35 cellular contexts compared by ENCODE assay signal in the genomic region with DNA sequence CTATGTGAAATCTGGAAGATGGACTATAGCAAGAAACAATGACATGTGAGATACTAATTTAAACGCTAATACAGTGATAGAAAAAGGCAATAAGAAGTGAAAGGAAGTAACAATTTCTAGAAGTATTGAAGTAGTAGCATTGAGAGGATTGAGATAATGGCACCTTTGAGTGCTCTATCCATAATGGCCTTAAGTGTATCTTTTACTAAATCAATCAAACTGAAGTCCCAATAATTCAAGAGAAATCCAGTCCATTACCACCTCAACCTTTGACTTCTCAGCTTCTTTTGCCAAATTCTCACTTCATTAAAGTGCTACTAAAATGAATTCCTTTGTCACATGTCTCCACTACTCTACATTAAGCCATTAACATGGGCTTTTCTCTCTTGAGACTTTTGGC.
DNase-seq lines count a peak whose midpoint lies in the region; ATAC-seq, FAIRE-seq and TF ChIP-seq lines count a peak whose summit lies in the region.
"Had no signal": no experiment of that assay in that cellular context is flagged by ENCODE, and none has a peak within 500 bp of the region (broad histone marks: within the 10 kb centered on the region; RNA-seq: fewer than 3 reads in every experiment).

No MANE protein-coding gene starts in this region.

- TF ChIP-seq EP300 in neural cell (conservative IDR thresholded peaks at IDR 0.05; ENCODE audit: poor library complexity, severe bottlenecking), result peak; percentile 60

- no peak overlapping the region for H3K27ac Mint-ChIP-seq in GM23338
- H3K27ac Mint-ChIP-seq: B cell; CD14-positive monocyte; CD4-positive, alpha-beta memory T cell; CD4-positive, alpha-beta T cell; CD4-positive, CD25-positive, alpha-beta regulatory T cell; CD8-positive, alpha-beta memory T cell; CD8-positive, alpha-beta T cell had no signal

- TF ChIP-seq RAD21 in neural cell (conservative IDR thresholded peaks at IDR 0.05), result no peak

- H3K27me3 ChIP-seq in GM23338 (ENCODE audit: insufficient read depth) (no peaks in the 10 kb centered on the region), neural cell (ENCODE audit: insufficient read depth, low read depth, low read length) (no peaks in the 10 kb centered on the region)
- H3K27me3 ChIP-seq: BE2C; BLaER1; BLaER1 treated with 17β-estradiol and CSF1 and Interleukin-3, amounts not matched to agents 10 nM and 100 nM had no signal

- H3K4me3 ChIP-seq in GM23338 (no peak overlapping the region), neural cell (ENCODE audit: low read length) (no peak overlapping the region)
- H3K4me3 ChIP-seq: A549; BLaER1; BLaER1 treated with 17β-estradiol and CSF1 and Interleukin-3, amounts not matched to agents 10 nM and 100 nM had no signal

- peak; percentile 9 for FAIRE-seq in GM12892 (lab: Jason Lieb, UNC)
- FAIRE-seq: A204.1, A549, D721Med had no signal

- no peaks in the 10 kb centered on the region for H3K36me3 Mint-ChIP-seq in GM23338 (ENCODE audit: low read depth)
- H3K36me3 Mint-ChIP-seq: CD14-positive monocyte; CD4-positive, alpha-beta memory T cell; CD4-positive, CD25-positive, alpha-beta regulatory T cell; CD8-positive, alpha-beta memory T cell; CD8-positive, alpha-beta T cell had no signal

- H3K27ac ChIP-seq in GM23338 (ENCODE audit: low read depth) (no peak overlapping the region), neural cell (ENCODE audit: low read length) (peak overlapping the region; percentile 26)
- H3K27ac ChIP-seq: 22Rv1; BLaER1; BLaER1 treated with 17β-estradiol and CSF1 and Interleukin-3, amounts not matched to agents 10 nM and 100 nM; C4-2B had no signal

- TF ChIP-seq POLR2A in GM12892 (IDR thresholded peaks at IDR 0.05; ENCODE audit: low read depth, low read length), result no peak

- no peaks in the 10 kb centered on the region for H3F3A ChIP-seq in GM23338 (replicated peaks; ENCODE audit: low read depth)
- no peaks in the 10 kb centered on the region for H3F3A ChIP-seq in neural cell (ENCODE audit: insufficient read depth, low read length, poor library complexity, severe bottlenecking)

- H3K4me2 ChIP-seq in GM23338 (no peak overlapping the region), neural cell (ENCODE audit: low read length) (no peak overlapping the region)
- H3K4me2 ChIP-seq: A549; BLaER1; BLaER1 treated with 17β-estradiol and CSF1 and Interleukin-3, amounts not matched to agents 10 nM and 100 nM had no signal

- H3K27me3 Mint-ChIP-seq in GM23338 (ENCODE audit: insufficient read depth, low read depth, poor library complexity), result no peaks in the 10 kb centered on the region
- H3K27me3 Mint-ChIP-seq: B cell; CD4-positive, alpha-beta memory T cell; CD4-positive, alpha-beta T cell; CD4-positive, CD25-positive, alpha-beta regulatory T cell; CD8-positive, alpha-beta memory T cell had no signal

- H2AFZ ChIP-seq in GM23338 (peak overlapping the region; percentile 29; the same call in 1 of the 2 replicates), neural cell (ENCODE audit: low read depth, low read length) (no peak overlapping the region)

- H3K36me3 ChIP-seq in GM23338 (ENCODE audit: insufficient read depth), result no peaks in the 10 kb centered on the region
- no peaks in the 10 kb centered on the region for H3K36me3 ChIP-seq in neural cell (ENCODE audit: insufficient read depth, low read length)
- H3K36me3 ChIP-seq: BE2C; BLaER1; BLaER1 treated with 17β-estradiol and CSF1 and Interleukin-3, amounts not matched to agents 10 nM and 100 nM had no signal

- no peaks in the 10 kb centered on the region for H4K20me1 ChIP-seq in GM23338 (replicated peaks; ENCODE audit: insufficient read depth)
- no peaks in the 10 kb centered on the region for H4K20me1 ChIP-seq in neural cell (ENCODE audit: insufficient read depth)
- H4K20me1 ChIP-seq: BLaER1; BLaER1 treated with 17β-estradiol and CSF1 and Interleukin-3, amounts not matched to agents 10 nM and 100 nM had no signal

- no peak overlapping the region for H3K4me3 Mint-ChIP-seq in GM23338
- H3K4me3 Mint-ChIP-seq: B cell; CD14-positive monocyte; CD4-positive, alpha-beta memory T cell; CD4-positive, alpha-beta T cell; CD4-positive, CD25-positive, alpha-beta regulatory T cell; CD8-positive, alpha-beta memory T cell; CD8-positive, alpha-beta T cell had no signal

- H3K9ac ChIP-seq in neural cell (ENCODE audit: low read length), result no peak overlapping the region
- H3K9ac ChIP-seq: BLaER1; BLaER1 treated with 17β-estradiol and CSF1 and Interleukin-3, amounts not matched to agents 10 nM and 100 nM had no signal

- H3K9me2 ChIP-seq in GM23338 (ENCODE audit: insufficient read depth) (no peaks in the 10 kb centered on the region; the same call in 1 of the 2 replicates), neural cell (ENCODE audit: insufficient read depth, low read length) (no peaks in the 10 kb centered on the region)

- peaks cover 7% of the 10 kb centered on the region; the same call in 1 of the 2 replicates for H3K4me1 ChIP-seq in GM23338 (ENCODE audit: insufficient read depth)
- H3K4me1 ChIP-seq: BE2C, BLaER1, Caco-2 had no signal

- DNase-seq in GM12892 (ENCODE audit: insufficient read length) (no peak), GM23338 (ENCODE audit: low spot score) (no peak), Kasumi-1 (lab: John Stamatoyannopoulos, UW) (no peak)
- no peak for DNase-seq in activated CD4-positive, alpha-beta T cell treated with anti-CD3 and anti-CD28 coated beads, Interleukin-2, amount 50 U/mL, for 1 hour
- DNase-seq: 8988T; ACHN; AML-193; BE2C; C1 segment of cervical spinal cord; Caco-2; Calu3; CD4-positive, alpha-beta memory T cell; CD4-positive, alpha-beta T cell; CD4-positive, CD25-positive, alpha-beta regulatory T cell; CD8-positive, alpha-beta memory T cell; CD8-positive, alpha-beta T cell; COR-L47; DMS 273 treated with DMSO at 0.1 percent for 48 hours; DMS153; DMS53; DMS79; DMS79 treated with DMSO at 0.1 percent for 48 hours; DND-41; EL had no signal

- no peaks in the 10 kb centered on the region for H3K9me3 ChIP-seq in neural cell (ENCODE audit: low read length)
- H3K9me3 ChIP-seq: A549, BE2C, BLaER1, Caco-2 had no signal

- no peaks in the 10 kb centered on the region for H3K9me3 Mint-ChIP-seq in GM23338

- H3K4me1 Mint-ChIP-seq in GM23338, result peaks cover 5% of the 10 kb centered on the region; the same call in 2 of the 3 replicates
- H3K4me1 Mint-ChIP-seq: CD4-positive, alpha-beta memory T cell; CD4-positive, CD25-positive, alpha-beta regulatory T cell; CD8-positive, alpha-beta memory T cell had no signal

- ATAC-seq in GM23338 (no peak), GM18517 (IDR thresholded peaks at IDR 0.05; ENCODE audit: unreplicated experiment) (no peak)
- ATAC-seq: A549; CD8-positive, alpha-beta T cell had no signal

- no peaks in the 10 kb centered on the region for H3K79me2 ChIP-seq in GM23338 (replicated peaks; ENCODE audit: insufficient read depth)
- H3K79me2 ChIP-seq in neural cell (replicated peaks; ENCODE audit: insufficient read depth, low read length), result no peaks in the 10 kb centered on the region

- TF ChIP-seq CTCF in GM23338 (conservative IDR thresholded peaks at IDR 0.05; ENCODE audit: low read depth in 2 of 2) (no peak), neural cell (IDR thresholded peaks at IDR 0.05; ENCODE audit: poor library complexity, severe bottlenecking) (no peak)

TF ChIP-seq in GM23338, 12 proteins besides CTCF, POLR2A, EP300 and RAD21:
- TF ChIP-seq EZH2phosphoT487 (IDR thresholded peaks at IDR 0.05; ENCODE audit: unreplicated experiment) (no peak), ZNF114 (CRISPR knock-in tag; IDR thresholded peaks at IDR 0.05) (no peak), STAT1 (IDR thresholded peaks at IDR 0.05; ENCODE audit: unreplicated experiment) (no peak), CREB1 (CRISPR knock-in tag; IDR thresholded peaks at IDR 0.05; ENCODE audit: low read depth) (no peak), EZH2 (IDR thresholded peaks at IDR 0.05; ENCODE audit: low read depth, unreplicated experiment) (no peak), ZNF331 (CRISPR knock-in tag; IDR thresholded peaks at IDR 0.05; ENCODE audit: low read depth) (no peak), NANOG (IDR thresholded peaks at IDR 0.05; ENCODE audit: borderline replicate concordance) (no peak), POLR2AphosphoS5 (IDR thresholded peaks at IDR 0.05; ENCODE audit: low read depth) (no peak)

TF ChIP-seq in neural cell, 6 proteins besides CTCF, POLR2A, EP300 and RAD21:
- peak; percentile 54 for TF ChIP-seq POLR2AphosphoS5 (IDR thresholded peaks at IDR 0.05)
- TF ChIP-seq MXI1 (conservative IDR thresholded peaks at IDR 0.05; ENCODE audit: poor library complexity, severe bottlenecking), result no peak
